ENCODE assay signal across 1 cellular context in genomic region chr17:79646721-79647455, GRCh38.
TF ChIP-seq lines count a peak whose summit lies in the region.

No MANE protein-coding gene starts in this region.

TF ChIP-seq in neural cell, 6 proteins besides CTCF, POLR2A, EP300 and RAD21:
- TF ChIP-seq REST (IDR thresholded peaks at IDR 0.05; ENCODE audit: borderline replicate concordance) (no peak), MXI1 (conservative IDR thresholded peaks at IDR 0.05; ENCODE audit: poor library complexity, severe bottlenecking) (peak; percentile 25), SMC3 (conservative IDR thresholded peaks at IDR 0.05; ENCODE audit: poor library complexity) (no peak), TAF1 (IDR thresholded peaks at IDR 0.05; ENCODE audit: low read depth) (no peak), POLR2AphosphoS5 (IDR thresholded peaks at IDR 0.05) (peak; percentile 89), EZH2 (IDR thresholded peaks at IDR 0.05; ENCODE audit: borderline replicate concordance, insufficient read depth, low read length, poor library complexity, severe bottlenecking) (no peak)
